8 cellular contexts compared by ENCODE assay signal in genomic region chr2:161426788-161427412, GRCh38. TPM values are rescaled to one million over a fixed set of nuclear protein-coding genes. Genes with fewer than 3 reads are reported as not detected.
DNase-seq lines count a peak whose midpoint lies in the region; ATAC-seq, FAIRE-seq and TF ChIP-seq lines count a peak whose summit lies in the region.

No MANE protein-coding gene starts in this region.

- no peak for FAIRE-seq in astrocyte (lab: Jason Lieb, UNC)
- FAIRE-seq in kidney (lab: Jason Lieb, UNC), result no peak

- DNase-seq in Right ventricle myocardium inferior (ENCODE audit: missing footprints) (peak; percentile 50), cardiac septum (ENCODE audit: low spot score) (no peak), astrocyte (ENCODE audit: low read depth) (no peak), kidney (no peak), NCI-H2171 treated with DMSO at 0.1 percent for 48 hours (lab: John Stamatoyannopoulos, UW) (no peak), cortex of kidney (lab: John Stamatoyannopoulos, UW) (no peak)

- no peaks in the 10 kb centered on the region for H3K9me3 ChIP-seq in astrocyte (ENCODE audit: insufficient read depth, low read depth, low read length)
- H3K9me3 ChIP-seq in kidney (ENCODE audit: control insufficient read depth in 1 of 2, low read length in 2 of 2), result no peaks in the 10 kb centered on the region

- peaks cover 3% of the 10 kb centered on the region for H3K4me1 Mint-ChIP-seq in astrocyte (ENCODE audit: low read depth, unreplicated experiment)

- peak overlapping the region; percentile 75 for H3K4me3 Mint-ChIP-seq in astrocyte (ENCODE audit: unreplicated experiment)

- H3K4me3 ChIP-seq in astrocyte (ENCODE audit: insufficient read depth, low read depth, low read length) (peak overlapping the region; percentile 48), kidney (ENCODE audit: low read length in 2 of 2) (no peak overlapping the region)

- H3K4me1 ChIP-seq in astrocyte (ENCODE audit: insufficient read depth, low read length), result peaks cover 4% of the 10 kb centered on the region
- peaks cover 0 to 3% of the 10 kb centered on the region in 2 donors for H3K4me1 ChIP-seq in kidney (ENCODE audit: control insufficient read depth in 1 of 2, insufficient read depth in 1 of 2, low read depth in 1 of 2, low read length in 2 of 2)

- peaks cover 6% of the 10 kb centered on the region for H3K9me3 Mint-ChIP-seq in astrocyte (ENCODE audit: unreplicated experiment)

- H3K27ac ChIP-seq in astrocyte (ENCODE audit: low read depth, low read length), result no peak overlapping the region
- no peak overlapping the region for H3K27ac ChIP-seq in kidney (ENCODE audit: low read depth in 2 of 2, low read length in 2 of 2)
- peak overlapping the region; percentile 28 for H3K27ac ChIP-seq in temporal lobe (ENCODE audit: low read depth, low read length)

- H3K27me3 ChIP-seq in astrocyte (ENCODE audit: insufficient read depth, low read length), result peaks cover 80% of the 10 kb centered on the region

- peaks cover 15% of the 10 kb centered on the region for H4K20me1 ChIP-seq in astrocyte (ENCODE audit: insufficient read depth, low read length)

- no peak for ATAC-seq in Right ventricle myocardium inferior
- no peak for ATAC-seq in esophagus mucosa

- H3K4me2 ChIP-seq in astrocyte (ENCODE audit: low read length), result peak overlapping the region; percentile 80

- peaks cover 6% of the 10 kb centered on the region for H3K36me3 Mint-ChIP-seq in astrocyte (ENCODE audit: low read depth, unreplicated experiment)

- no peak overlapping the region for H3K27ac Mint-ChIP-seq in astrocyte (ENCODE audit: unreplicated experiment)

- H3K36me3 ChIP-seq in astrocyte (ENCODE audit: insufficient read depth, low read length), result no peaks in the 10 kb centered on the region
- no peaks in the 10 kb centered on the region for H3K36me3 ChIP-seq in kidney (ENCODE audit: control insufficient read depth in 1 of 2, insufficient read depth in 2 of 2, low read length in 2 of 2)

- H3K9ac ChIP-seq in astrocyte (ENCODE audit: low read length) (no peak overlapping the region), kidney (ENCODE audit: low read length in 2 of 2) (no peak overlapping the region)

- peaks cover 78% of the 10 kb centered on the region for H3K27me3 Mint-ChIP-seq in astrocyte (ENCODE audit: low read depth, unreplicated experiment)

- TF ChIP-seq CTCF in astrocyte (IDR thresholded peaks at IDR 0.05; ENCODE audit: insufficient read depth, low read depth, low read length), result peak; percentile 71
- TF ChIP-seq CTCF in kidney (IDR thresholded peaks at IDR 0.05; ENCODE audit: borderline replicate concordance, extremely low read depth, insufficient read depth), result peak; percentile 16

- no peaks in the 10 kb centered on the region for H3K79me2 ChIP-seq in astrocyte (ENCODE audit: insufficient read depth, low read length)

- H2AFZ ChIP-seq in astrocyte (ENCODE audit: low read depth, low read length), result no peak overlapping the region

- intact Hi-C loops in Right ventricle myocardium inferior (cut with DNase I) (no loop called here), cardiac septum (cut with DNase I) (no loop called here), kidney (cut with DNase I) (no loop called here)

RNA-seq across cellular contexts. Expression of gene TBR1, which starts 10.8 kb away (rescaled TPM):
- total RNA-seq in Right ventricle myocardium inferior (not detected), cardiac septum (0.05 TPM), astrocyte (not detected in 2 replicates), kidney (not detected), temporal lobe (95.6 TPM), esophagus mucosa (not detected)
- not detected for polyA plus RNA-seq in kidney (ENCODE audit: insufficient read depth, low read depth, low replicate concordance)

Comparison
In these comparisons a context has a peak if more than half of its experiments do, and no peak if none do; other contexts are left out.
1. RNA of gene TBR1, which starts 10.8 kb away (total RNA-seq): 95.6 TPM in temporal lobe (single experiment); 0.05 TPM in cardiac septum (single experiment), not detected in Right ventricle myocardium inferior (single experiment), not detected in astrocyte, not detected in kidney (single experiment) and not detected in esophagus mucosa (single experiment); every median in the first group is over 10 times any median in the second.